ENCODE assay signal across 1 cellular context in the genomic region with DNA sequence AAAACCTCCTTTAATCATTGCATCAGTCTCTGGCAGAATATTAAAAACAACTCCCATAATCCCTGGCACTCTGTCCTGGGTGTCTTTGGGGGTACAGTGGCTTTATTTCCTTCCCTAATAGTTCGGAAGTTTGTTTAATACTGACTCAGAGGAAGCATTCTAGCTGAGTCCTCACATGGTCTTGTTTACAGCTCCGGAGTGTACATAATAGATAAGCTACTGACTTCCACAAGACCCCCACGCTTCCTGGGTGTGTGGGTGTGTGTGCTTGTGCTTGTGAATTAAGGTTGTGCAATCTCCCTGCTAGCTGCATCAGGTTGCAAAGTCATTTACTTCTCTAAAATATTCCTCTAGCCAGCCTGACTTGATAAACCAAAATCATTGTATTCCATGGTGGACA.
A peak's percentile ranks its signal among the peaks of the same experiment; 100 is the strongest.
TF ChIP-seq lines count a peak whose summit lies in the region.

No MANE protein-coding gene starts in this region.

TF ChIP-seq in HepG2, 621 proteins besides CTCF, POLR2A, EP300 and RAD21 (continued from another document):
- TF ChIP-seq, protein P1, sequence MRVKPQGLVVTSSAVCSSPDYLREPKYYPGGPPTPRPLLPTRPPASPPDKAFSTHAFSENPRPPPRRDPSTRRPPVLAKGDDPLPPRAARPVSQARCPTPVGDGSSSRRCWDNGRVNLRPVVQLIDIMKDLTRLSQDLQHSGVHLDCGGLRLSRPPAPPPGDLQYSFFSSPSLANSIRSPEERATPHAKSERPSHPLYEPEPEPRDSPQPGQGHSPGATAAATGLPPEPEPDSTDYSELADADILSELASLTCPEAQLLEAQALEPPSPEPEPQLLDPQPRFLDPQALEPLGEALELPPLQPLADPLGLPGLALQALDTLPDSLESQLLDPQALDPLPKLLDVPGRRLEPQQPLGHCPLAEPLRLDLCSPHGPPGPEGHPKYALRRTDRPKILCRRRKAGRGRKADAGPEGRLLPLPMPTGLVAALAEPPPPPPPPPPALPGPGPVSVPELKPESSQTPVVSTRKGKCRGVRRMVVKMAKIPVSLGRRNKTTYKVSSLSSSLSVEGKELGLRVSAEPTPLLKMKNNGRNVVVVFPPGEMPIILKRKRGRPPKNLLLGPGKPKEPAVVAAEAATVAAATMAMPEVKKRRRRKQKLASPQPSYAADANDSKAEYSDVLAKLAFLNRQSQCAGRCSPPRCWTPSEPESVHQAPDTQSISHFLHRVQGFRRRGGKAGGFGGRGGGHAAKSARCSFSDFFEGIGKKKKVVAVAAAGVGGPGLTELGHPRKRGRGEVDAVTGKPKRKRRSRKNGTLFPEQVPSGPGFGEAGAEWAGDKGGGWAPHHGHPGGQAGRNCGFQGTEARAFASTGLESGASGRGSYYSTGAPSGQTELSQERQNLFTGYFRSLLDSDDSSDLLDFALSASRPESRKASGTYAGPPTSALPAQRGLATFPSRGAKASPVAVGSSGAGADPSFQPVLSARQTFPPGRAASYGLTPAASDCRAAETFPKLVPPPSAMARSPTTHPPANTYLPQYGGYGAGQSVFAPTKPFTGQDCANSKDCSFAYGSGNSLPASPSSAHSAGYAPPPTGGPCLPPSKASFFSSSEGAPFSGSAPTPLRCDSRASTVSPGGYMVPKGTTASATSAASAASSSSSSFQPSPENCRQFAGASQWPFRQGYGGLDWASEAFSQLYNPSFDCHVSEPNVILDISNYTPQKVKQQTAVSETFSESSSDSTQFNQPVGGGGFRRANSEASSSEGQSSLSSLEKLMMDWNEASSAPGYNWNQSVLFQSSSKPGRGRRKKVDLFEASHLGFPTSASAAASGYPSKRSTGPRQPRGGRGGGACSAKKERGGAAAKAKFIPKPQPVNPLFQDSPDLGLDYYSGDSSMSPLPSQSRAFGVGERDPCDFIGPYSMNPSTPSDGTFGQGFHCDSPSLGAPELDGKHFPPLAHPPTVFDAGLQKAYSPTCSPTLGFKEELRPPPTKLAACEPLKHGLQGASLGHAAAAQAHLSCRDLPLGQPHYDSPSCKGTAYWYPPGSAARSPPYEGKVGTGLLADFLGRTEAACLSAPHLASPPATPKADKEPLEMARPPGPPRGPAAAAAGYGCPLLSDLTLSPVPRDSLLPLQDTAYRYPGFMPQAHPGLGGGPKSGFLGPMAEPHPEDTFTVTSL (CRISPR knock-in tag; IDR thresholded peaks at IDR 0.05; ENCODE audit: borderline replicate concordance): peak; percentile 91
- TF ChIP-seq ELF3 (CRISPR knock-in tag; IDR thresholded peaks at IDR 0.05): peak; percentile 94
- peak; percentile 44; the same call in 1 of the 2 replicates for TF ChIP-seq ZBTB20 (CRISPR knock-in tag; IDR thresholded peaks at IDR 0.05; ENCODE audit: borderline replicate concordance, low read depth)
- TF ChIP-seq ZNF619 (CRISPR knock-in tag; IDR thresholded peaks at IDR 0.05): no peak
- TF ChIP-seq MEF2D (CRISPR knock-in tag; IDR thresholded peaks at IDR 0.05): peak; percentile 59; the same call in 1 of the 2 replicates
- TF ChIP-seq HDAC1 (CRISPR knock-in tag; IDR thresholded peaks at IDR 0.05): peak; percentile 42; the same call in 1 of the 2 replicates
- TF ChIP-seq ZNF431 (CRISPR knock-in tag; IDR thresholded peaks at IDR 0.05; ENCODE audit: borderline replicate concordance, low read depth): no peak
- peak; percentile 96 for TF ChIP-seq MED1 (CRISPR knock-in tag; IDR thresholded peaks at IDR 0.05)
- TF ChIP-seq, protein P2, sequence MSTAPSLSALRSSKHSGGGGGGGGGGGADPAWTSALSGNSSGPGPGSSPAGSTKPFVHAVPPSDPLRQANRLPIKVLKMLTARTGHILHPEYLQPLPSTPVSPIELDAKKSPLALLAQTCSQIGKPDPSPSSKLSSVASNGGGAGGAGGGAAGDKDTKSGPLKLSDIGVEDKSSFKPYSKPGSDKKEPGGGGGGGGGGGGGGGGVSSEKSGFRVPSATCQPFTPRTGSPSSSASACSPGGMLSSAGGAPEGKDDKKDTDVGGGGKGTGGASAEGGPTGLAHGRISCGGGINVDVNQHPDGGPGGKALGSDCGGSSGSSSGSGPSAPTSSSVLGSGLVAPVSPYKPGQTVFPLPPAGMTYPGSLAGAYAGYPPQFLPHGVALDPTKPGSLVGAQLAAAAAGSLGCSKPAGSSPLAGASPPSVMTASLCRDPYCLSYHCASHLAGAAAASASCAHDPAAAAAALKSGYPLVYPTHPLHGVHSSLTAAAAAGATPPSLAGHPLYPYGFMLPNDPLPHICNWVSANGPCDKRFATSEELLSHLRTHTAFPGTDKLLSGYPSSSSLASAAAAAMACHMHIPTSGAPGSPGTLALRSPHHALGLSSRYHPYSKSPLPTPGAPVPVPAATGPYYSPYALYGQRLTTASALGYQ (CRISPR knock-in tag; IDR thresholded peaks at IDR 0.05): peak; percentile 69
- peak; percentile 51; the same call in 1 of the 2 replicates for TF ChIP-seq FOXJ3 (CRISPR knock-in tag; IDR thresholded peaks at IDR 0.05; ENCODE audit: borderline replicate concordance)
- TF ChIP-seq, protein P3, sequence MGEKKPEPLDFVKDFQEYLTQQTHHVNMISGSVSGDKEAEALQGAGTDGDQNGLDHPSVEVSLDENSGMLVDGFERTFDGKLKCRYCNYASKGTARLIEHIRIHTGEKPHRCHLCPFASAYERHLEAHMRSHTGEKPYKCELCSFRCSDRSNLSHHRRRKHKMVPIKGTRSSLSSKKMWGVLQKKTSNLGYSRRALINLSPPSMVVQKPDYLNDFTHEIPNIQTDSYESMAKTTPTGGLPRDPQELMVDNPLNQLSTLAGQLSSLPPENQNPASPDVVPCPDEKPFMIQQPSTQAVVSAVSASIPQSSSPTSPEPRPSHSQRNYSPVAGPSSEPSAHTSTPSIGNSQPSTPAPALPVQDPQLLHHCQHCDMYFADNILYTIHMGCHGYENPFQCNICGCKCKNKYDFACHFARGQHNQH (CRISPR knock-in tag; IDR thresholded peaks at IDR 0.05): peak; percentile 79
- peak; percentile 42; the same call in 1 of the 2 replicates for TF ChIP-seq GATAD1 (CRISPR knock-in tag; IDR thresholded peaks at IDR 0.05)
- TF ChIP-seq, protein P4, sequence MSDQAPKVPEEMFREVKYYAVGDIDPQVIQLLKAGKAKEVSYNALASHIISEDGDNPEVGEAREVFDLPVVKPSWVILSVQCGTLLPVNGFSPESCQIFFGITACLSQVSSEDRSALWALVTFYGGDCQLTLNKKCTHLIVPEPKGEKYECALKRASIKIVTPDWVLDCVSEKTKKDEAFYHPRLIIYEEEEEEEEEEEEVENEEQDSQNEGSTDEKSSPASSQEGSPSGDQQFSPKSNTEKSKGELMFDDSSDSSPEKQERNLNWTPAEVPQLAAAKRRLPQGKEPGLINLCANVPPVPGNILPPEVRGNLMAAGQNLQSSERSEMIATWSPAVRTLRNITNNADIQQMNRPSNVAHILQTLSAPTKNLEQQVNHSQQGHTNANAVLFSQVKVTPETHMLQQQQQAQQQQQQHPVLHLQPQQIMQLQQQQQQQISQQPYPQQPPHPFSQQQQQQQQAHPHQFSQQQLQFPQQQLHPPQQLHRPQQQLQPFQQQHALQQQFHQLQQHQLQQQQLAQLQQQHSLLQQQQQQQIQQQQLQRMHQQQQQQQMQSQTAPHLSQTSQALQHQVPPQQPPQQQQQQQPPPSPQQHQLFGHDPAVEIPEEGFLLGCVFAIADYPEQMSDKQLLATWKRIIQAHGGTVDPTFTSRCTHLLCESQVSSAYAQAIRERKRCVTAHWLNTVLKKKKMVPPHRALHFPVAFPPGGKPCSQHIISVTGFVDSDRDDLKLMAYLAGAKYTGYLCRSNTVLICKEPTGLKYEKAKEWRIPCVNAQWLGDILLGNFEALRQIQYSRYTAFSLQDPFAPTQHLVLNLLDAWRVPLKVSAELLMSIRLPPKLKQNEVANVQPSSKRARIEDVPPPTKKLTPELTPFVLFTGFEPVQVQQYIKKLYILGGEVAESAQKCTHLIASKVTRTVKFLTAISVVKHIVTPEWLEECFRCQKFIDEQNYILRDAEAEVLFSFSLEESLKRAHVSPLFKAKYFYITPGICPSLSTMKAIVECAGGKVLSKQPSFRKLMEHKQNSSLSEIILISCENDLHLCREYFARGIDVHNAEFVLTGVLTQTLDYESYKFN (CRISPR knock-in tag; conservative IDR thresholded peaks at IDR 0.05): peak; percentile 75
- TF ChIP-seq, protein P5, sequence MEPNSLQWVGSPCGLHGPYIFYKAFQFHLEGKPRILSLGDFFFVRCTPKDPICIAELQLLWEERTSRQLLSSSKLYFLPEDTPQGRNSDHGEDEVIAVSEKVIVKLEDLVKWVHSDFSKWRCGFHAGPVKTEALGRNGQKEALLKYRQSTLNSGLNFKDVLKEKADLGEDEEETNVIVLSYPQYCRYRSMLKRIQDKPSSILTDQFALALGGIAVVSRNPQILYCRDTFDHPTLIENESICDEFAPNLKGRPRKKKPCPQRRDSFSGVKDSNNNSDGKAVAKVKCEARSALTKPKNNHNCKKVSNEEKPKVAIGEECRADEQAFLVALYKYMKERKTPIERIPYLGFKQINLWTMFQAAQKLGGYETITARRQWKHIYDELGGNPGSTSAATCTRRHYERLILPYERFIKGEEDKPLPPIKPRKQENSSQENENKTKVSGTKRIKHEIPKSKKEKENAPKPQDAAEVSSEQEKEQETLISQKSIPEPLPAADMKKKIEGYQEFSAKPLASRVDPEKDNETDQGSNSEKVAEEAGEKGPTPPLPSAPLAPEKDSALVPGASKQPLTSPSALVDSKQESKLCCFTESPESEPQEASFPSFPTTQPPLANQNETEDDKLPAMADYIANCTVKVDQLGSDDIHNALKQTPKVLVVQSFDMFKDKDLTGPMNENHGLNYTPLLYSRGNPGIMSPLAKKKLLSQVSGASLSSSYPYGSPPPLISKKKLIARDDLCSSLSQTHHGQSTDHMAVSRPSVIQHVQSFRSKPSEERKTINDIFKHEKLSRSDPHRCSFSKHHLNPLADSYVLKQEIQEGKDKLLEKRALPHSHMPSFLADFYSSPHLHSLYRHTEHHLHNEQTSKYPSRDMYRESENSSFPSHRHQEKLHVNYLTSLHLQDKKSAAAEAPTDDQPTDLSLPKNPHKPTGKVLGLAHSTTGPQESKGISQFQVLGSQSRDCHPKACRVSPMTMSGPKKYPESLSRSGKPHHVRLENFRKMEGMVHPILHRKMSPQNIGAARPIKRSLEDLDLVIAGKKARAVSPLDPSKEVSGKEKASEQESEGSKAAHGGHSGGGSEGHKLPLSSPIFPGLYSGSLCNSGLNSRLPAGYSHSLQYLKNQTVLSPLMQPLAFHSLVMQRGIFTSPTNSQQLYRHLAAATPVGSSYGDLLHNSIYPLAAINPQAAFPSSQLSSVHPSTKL (CRISPR knock-in tag; IDR thresholded peaks at IDR 0.05): peak; percentile 90
- TF ChIP-seq FIP1L1 (IDR thresholded peaks at IDR 0.05; ENCODE audit: borderline replicate concordance, insufficient read depth, low read depth, low read length): no peak
- TF ChIP-seq, protein P6, sequence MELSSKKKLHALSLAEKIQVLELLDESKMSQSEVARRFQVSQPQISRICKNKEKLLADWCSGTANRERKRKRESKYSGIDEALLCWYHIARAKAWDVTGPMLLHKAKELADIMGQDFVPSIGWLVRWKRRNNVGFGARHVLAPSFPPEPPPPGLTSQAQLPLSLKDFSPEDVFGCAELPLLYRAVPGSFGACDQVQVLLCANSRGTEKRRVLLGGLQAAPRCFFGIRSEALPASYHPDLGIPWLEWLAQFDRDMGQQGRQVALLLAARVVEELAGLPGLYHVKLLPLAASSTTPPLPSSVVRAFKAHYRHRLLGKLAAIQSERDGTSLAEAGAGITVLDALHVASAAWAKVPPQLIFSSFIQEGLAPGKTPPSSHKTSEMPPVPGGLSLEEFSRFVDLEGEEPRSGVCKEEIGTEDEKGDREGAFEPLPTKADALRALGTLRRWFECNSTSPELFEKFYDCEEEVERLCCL (CRISPR knock-in tag; IDR thresholded peaks at IDR 0.05; ENCODE audit: borderline replicate concordance): no peak
- no peak for TF ChIP-seq SIX1 (CRISPR knock-in tag; IDR thresholded peaks at IDR 0.05; ENCODE audit: borderline replicate concordance)
- peak; percentile 69; the same call in 1 of the 2 replicates for TF ChIP-seq HMG20B (CRISPR knock-in tag; conservative IDR thresholded peaks at IDR 0.05)
